ENCODE assay signal across 8 cellular contexts in genomic region chr16:67666538-67667433, GRCh38. TPM values are rescaled to one million over a fixed set of nuclear protein-coding genes. Genes with fewer than 3 reads are reported as not detected.
DNase-seq lines count a peak whose midpoint lies in the region; TF ChIP-seq lines count a peak whose summit lies in the region.

A gene with protein sequence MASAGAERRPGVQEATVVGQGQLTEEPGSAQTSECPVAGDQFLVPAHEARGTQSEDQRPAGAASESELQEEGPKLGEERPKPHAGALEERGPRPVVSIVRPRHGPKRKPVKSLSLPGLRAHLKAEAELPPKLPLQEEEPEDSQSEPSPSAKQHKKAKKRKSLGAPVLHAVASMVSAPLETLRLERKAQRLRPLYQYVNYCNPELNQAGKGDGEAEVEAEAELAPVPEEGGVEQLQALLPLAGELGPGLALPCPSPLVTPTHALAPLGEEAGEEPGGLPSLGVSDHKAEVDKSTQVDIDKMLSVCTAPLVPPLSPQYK (plus strand): TSS chr16:67666814. CDS start chr16:67666971, 157 bp downstream.
Gene ENKD1, minus strand, starts transcription at chr16:67666750. Its CDS starts 308 bp downstream, at chr16:67666442.

- no peaks in the 10 kb centered on the region for H3K9me3 ChIP-seq in mammary epithelial cell (replicated peaks; ENCODE audit: insufficient read depth, low read length)
- no peaks in the 10 kb centered on the region for H3K9me3 ChIP-seq in spleen

- no TSS peak for BruUV-seq in mammary epithelial cell (replicated peaks; lab: Mats Ljungman, UMichigan)

- H3K4me2 ChIP-seq in mammary epithelial cell (ENCODE audit: insufficient read depth, low read depth, low read length): peak within 1 kb of the TSS; percentile 94

- dilution Hi-C loops in mammary epithelial cell (cut with HindIII; ENCODE audit: low sequenced_read_pairs): no loop called here

- H3K36me3 ChIP-seq in mammary epithelial cell (ENCODE audit: insufficient read depth, low read length) (no peaks in the 10 kb centered on the region), spleen (peaks cover 0 to 30% (median 0%) of the 10 kb centered on the region in 6 donors)

- H3K27ac ChIP-seq in mammary epithelial cell (ENCODE audit: insufficient read depth, low read depth, low read length) (no peak within 1 kb of the TSS), spleen (peak within 1 kb of the TSS; percentile 74 to 95 (median 90))

- WGBS in mammary epithelial cell (ENCODE audit: low coverage, missing lambda C conversion rate): 25% methylated on average over 31 of the region's 77 CpGs
- WGBS in spleen, 5 donors: 3 to 6% (median 5%) methylated on average over 21 to 77 of the region's 77 CpGs

- H3K27me3 ChIP-seq in mammary epithelial cell (ENCODE audit: insufficient read depth, low read length) (no peaks in the 10 kb centered on the region), spleen (replicated peaks in 1 of 7) (no peaks in the 10 kb centered on the region)

- CTCF ChIA-PET in HEK293T (lab: Yijun Ruan, JAX) (interaction anchor here (0.6 to 5.7 kb wide), 6 partner anchors 23 to 369 kb away, joined by 3 to 31 read pairs (median 4); partner anchors contain the start of gene LCAT), mammary epithelial cell (lab: Charles Lee; ENCODE audit: low non-redundant PET) (interaction anchor here (1.0 kb wide), 1 partner anchor 146 kb away, joined by 6 read pairs; no protein-coding TSS in a partner anchor)

- TF ChIP-seq POLR2A in spleen (IDR thresholded peaks at IDR 0.05): peak in 1 of 3 donors; percentile 47

- peak within 1 kb of the TSS; percentile 92 for H2AFZ ChIP-seq in mammary epithelial cell (ENCODE audit: low read depth, low read length)

- intact Hi-C loops in mammary epithelial cell (cut with micrococcal nuclease): no loop called here
- intact Hi-C loops in spleen (cut with DNase I; ENCODE audit: low total_unique reads): no loop called here

- POLR2A ChIA-PET in HEK293T (lab: Yijun Ruan, JAX): interaction anchor here (0.6 to 2.6 kb wide), 4 partner anchors 52 to 268 kb away, joined by 3 to 8 read pairs (median 6); partner anchors contain the start of genes CTCF and GFOD2

- TF ChIP-seq CTCF in WI38 (IDR thresholded peaks at IDR 0.05; ENCODE audit: low read depth, low read length): no peak
- no peak for TF ChIP-seq CTCF in mammary epithelial cell (conservative IDR thresholded peaks at IDR 0.05 in 1 of 2, IDR thresholded peaks at IDR 0.05 in 1 of 2; ENCODE audit: extremely low read depth in 1 of 2, insufficient read depth in 1 of 2, low read depth in 1 of 2, low read length in 2 of 2)
- TF ChIP-seq CTCF in spleen (IDR thresholded peaks at IDR 0.05 in 8 of 11, conservative IDR thresholded peaks at IDR 0.05 in 3 of 11): peak in 1 of 11 experiments; percentile 15

- H3K4me1 ChIP-seq in mammary epithelial cell (ENCODE audit: insufficient read depth, low read length) (peaks cover 19% of the 10 kb centered on the region), spleen (peaks cover 24 to 81% (median 50%) of the 10 kb centered on the region in 6 donors)

- H3K9ac ChIP-seq in mammary epithelial cell (ENCODE audit: insufficient read depth, low read length): peak within 1 kb of the TSS; percentile 56

- H3K4me3 ChIP-seq in WI38 (ENCODE audit: low read depth, low read length): peak within 1 kb of the TSS; percentile 64
- H3K4me3 ChIP-seq in mammary epithelial cell (replicated peaks in 1 of 3; ENCODE audit: insufficient read depth in 1 of 3, low read depth in 2 of 3, low read length in 3 of 3): peak within 1 kb of the TSS; percentile 53 to 76 (median 59)
- peak within 1 kb of the TSS; percentile 65 to 84 (median 80) for H3K4me3 ChIP-seq in spleen

- no peaks in the 10 kb centered on the region for H4K20me1 ChIP-seq in mammary epithelial cell (ENCODE audit: insufficient read depth, low read length)

- H3K79me2 ChIP-seq in mammary epithelial cell (ENCODE audit: insufficient read depth, low read length): no peaks in the 10 kb centered on the region

- in situ Hi-C loops in G401 (cut with HindIII; ENCODE audit: low sequenced_read_pairs): no loop called here
- in situ Hi-C loops in mammary epithelial cell (cut with MboI; ENCODE audit: low sequenced_read_pairs in 2 of 2): loop anchor here (5.0 to 25.0 kb wide), 3 partner anchors 102 to 144 kb away; partner anchors contain the start of gene CTCF (in 2 of the 2)

- DNase-seq in G401 (ENCODE audit: low spot score) (peak; percentile 81), HEK293T (ENCODE audit: extremely low spot score) (peak; percentile 86), NCI-H146 (lab: John Stamatoyannopoulos, UW) (peak; percentile 80), mammary epithelial cell (peak; percentile 33), inferior parietal cortex (ENCODE audit: extremely low spot score) (peak; percentile 77), spleen (peak; percentile 97), cortex of kidney (lab: John Stamatoyannopoulos, UW) (no peak)

TF ChIP-seq in HEK293T, 16 proteins besides CTCF, POLR2A, EP300 and RAD21:
- 0 out of 2 replicates have a peak, but pooled peaks have one; percentile 13 for TF ChIP-seq LEF1 (IDR thresholded peaks at IDR 0.05; ENCODE audit: borderline replicate concordance)
- TF ChIP-seq FOXK2 (IDR thresholded peaks at IDR 0.05): no peak

RNA-seq across cellular contexts. Expression of the first gene that starts in this region (rescaled TPM):
- not detected in 2 replicates for total RNA-seq in G401 (2014; rRNA removed; shearing (Covaris generic))
- total RNA-seq in mammary epithelial cell: 1 to 10 TPM in 1 of 2 donors, under 1 TPM in 1; 0.75 to 1.7 TPM
- 0.80 TPM for polyA plus RNA-seq in mammary epithelial cell
- polyA minus RNA-seq in mammary epithelial cell: 0.62 TPM
- 10 to 100 TPM in 2 of 7 donors, 1 to 10 TPM in 5; 5.2 to 17.3 (median 7.9) TPM for total RNA-seq in spleen
- 10 to 100 TPM in 2 of 3 donors, 1 to 10 TPM in 1; 8.9 to 11.1 (median 11.0) TPM for polyA plus RNA-seq in spleen

RNA-seq across cellular contexts. Expression of gene ENKD1, which starts in this region (rescaled TPM):
- total RNA-seq in G401 (2014; rRNA removed; shearing (Covaris generic)): 2.1 and 5.6 TPM in 2 replicates
- total RNA-seq in mammary epithelial cell (10 to 100 TPM in 1 of 2 donors, 1 to 10 TPM in 1; 6.2 to 13.4 TPM), spleen (10 to 100 TPM in 5 of 7 donors, 1 to 10 TPM in 2; 9.2 to 18.4 (median 11.4) TPM)
- polyA plus RNA-seq in mammary epithelial cell (9.3 TPM), spleen (10 to 100 TPM; 13.0 to 21.6 (median 18.7) TPM)
- polyA minus RNA-seq in mammary epithelial cell: 0.98 TPM
